ENCODE assay signal across 1 cellular context in the genomic region with DNA sequence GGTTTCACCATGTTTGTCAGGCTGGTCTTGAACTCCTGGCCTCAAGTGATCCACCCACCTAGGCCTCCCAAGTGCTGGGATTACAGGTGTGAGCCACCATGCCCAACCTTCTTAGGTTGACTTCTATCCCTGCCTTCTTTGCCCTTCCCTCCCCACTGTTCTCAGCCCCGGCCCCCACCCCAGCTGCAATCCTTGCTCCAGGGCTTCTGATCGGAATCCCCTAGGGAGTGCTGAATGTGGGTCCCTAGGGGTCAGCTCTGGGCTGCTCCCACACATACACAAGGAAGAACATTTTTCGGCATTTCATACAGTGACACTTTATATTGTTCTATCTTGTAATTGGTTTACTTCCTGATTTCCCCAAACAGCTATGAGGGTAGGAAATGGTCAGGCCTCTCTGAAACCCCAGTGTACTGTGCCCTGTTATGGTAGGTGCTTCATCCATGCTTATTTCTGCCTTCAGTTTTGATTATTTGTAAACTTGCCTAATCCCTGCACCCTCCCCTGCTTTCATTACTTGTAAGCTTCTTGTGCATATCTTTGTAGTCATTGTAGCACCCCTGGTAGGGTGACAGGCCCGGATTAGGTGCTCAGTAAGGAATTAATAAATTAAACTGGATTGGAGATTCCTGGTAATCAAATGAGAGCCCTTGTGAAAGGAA.
TF ChIP-seq lines count a peak whose summit lies in the region.

No MANE protein-coding gene starts in this region.

TF ChIP-seq in SK-N-SH, 30 proteins besides CTCF, POLR2A, EP300 and RAD21:
- TF ChIP-seq ELF1 (IDR thresholded peaks at IDR 0.05): no peak
- no peak for TF ChIP-seq YY1 (IDR thresholded peaks at IDR 0.05; ENCODE audit: low read depth)
- TF ChIP-seq, protein P1, sequence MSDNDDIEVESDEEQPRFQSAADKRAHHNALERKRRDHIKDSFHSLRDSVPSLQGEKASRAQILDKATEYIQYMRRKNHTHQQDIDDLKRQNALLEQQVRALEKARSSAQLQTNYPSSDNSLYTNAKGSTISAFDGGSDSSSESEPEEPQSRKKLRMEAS (IDR thresholded peaks at IDR 0.05; ENCODE audit: low read depth): no peak
- no peak for TF ChIP-seq TCF12 (IDR thresholded peaks at IDR 0.05)
- no peak for TF ChIP-seq NRF1 (IDR thresholded peaks at IDR 0.05; ENCODE audit: low read depth, low read length)
- no peak for TF ChIP-seq FOXM1 (IDR thresholded peaks at IDR 0.05; ENCODE audit: low read depth)
- no peak for TF ChIP-seq RCOR1 (IDR thresholded peaks at IDR 0.05; ENCODE audit: low read length)
- no peak for TF ChIP-seq GABPA (IDR thresholded peaks at IDR 0.05; ENCODE audit: low read depth)
- TF ChIP-seq, protein P2, sequence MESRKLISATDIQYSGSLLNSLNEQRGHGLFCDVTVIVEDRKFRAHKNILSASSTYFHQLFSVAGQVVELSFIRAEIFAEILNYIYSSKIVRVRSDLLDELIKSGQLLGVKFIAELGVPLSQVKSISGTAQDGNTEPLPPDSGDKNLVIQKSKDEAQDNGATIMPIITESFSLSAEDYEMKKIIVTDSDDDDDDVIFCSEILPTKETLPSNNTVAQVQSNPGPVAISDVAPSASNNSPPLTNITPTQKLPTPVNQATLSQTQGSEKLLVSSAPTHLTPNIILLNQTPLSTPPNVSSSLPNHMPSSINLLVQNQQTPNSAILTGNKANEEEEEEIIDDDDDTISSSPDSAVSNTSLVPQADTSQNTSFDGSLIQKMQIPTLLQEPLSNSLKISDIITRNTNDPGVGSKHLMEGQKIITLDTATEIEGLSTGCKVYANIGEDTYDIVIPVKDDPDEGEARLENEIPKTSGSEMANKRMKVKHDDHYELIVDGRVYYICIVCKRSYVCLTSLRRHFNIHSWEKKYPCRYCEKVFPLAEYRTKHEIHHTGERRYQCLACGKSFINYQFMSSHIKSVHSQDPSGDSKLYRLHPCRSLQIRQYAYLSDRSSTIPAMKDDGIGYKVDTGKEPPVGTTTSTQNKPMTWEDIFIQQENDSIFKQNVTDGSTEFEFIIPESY (IDR thresholded peaks at IDR 0.05; ENCODE audit: borderline replicate concordance, low read depth): no peak
- TF ChIP-seq, protein P3, sequence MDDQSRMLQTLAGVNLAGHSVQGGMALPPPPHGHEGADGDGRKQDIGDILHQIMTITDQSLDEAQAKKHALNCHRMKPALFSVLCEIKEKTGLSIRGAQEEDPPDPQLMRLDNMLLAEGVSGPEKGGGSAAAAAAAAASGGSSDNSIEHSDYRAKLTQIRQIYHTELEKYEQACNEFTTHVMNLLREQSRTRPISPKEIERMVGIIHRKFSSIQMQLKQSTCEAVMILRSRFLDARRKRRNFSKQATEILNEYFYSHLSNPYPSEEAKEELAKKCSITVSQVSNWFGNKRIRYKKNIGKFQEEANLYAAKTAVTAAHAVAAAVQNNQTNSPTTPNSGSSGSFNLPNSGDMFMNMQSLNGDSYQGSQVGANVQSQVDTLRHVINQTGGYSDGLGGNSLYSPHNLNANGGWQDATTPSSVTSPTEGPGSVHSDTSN (IDR thresholded peaks at IDR 0.05): no peak
- TF ChIP-seq SMC3 (IDR thresholded peaks at IDR 0.05; ENCODE audit: low read depth, low read length): no peak
- TF ChIP-seq, protein P4, sequence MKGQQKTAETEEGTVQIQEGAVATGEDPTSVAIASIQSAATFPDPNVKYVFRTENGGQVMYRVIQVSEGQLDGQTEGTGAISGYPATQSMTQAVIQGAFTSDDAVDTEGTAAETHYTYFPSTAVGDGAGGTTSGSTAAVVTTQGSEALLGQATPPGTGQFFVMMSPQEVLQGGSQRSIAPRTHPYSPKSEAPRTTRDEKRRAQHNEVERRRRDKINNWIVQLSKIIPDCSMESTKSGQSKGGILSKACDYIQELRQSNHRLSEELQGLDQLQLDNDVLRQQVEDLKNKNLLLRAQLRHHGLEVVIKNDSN (IDR thresholded peaks at IDR 0.05; ENCODE audit: borderline replicate concordance, low read depth): no peak
- no peak for TF ChIP-seq RXRA (IDR thresholded peaks at IDR 0.05; ENCODE audit: borderline replicate concordance, low read depth)
